Comparison of ENCODE assay signal across 6 cellular contexts in genomic region chr11:5337253-5337652, GRCh38. TPM values are rescaled to one million over a fixed set of nuclear protein-coding genes. Genes with fewer than 3 reads are reported as not detected.
"Had no signal": no experiment of that assay in that cellular context is flagged by ENCODE, and none has a peak within 500 bp of the region (broad histone marks: within the 10 kb centered on the region; RNA-seq: fewer than 3 reads in every experiment).

No MANE protein-coding gene starts in this region.

RNA-seq across cellular contexts. Expression of gene OR51B5, which starts 6.1 kb away (rescaled TPM):
- total RNA-seq: GM23248, H7, HT-29 had no signal
- polyA plus RNA-seq: GM23248, IgD-negative memory B cell had no signal

RNA-seq across cellular contexts. Expression of gene OR51B2, which starts 13.2 kb away (rescaled TPM):
- total RNA-seq: GM23248, H4, H7, HFFc6, HT-29 had no signal
- polyA plus RNA-seq: GM23248, IgD-negative memory B cell had no signal

RNA-seq across cellular contexts. Expression of gene OR51B6, which starts 14.1 kb away (rescaled TPM):
- total RNA-seq: GM23248, H4, H7, HFFc6, HT-29 had no signal
- polyA plus RNA-seq: GM23248, IgD-negative memory B cell had no signal

RNA-seq across cellular contexts. Expression of gene OR51B4, which starts 35.5 kb away (rescaled TPM):
- total RNA-seq: GM23248, H7, HFFc6, HT-29 had no signal
- polyA plus RNA-seq: GM23248, IgD-negative memory B cell had no signal

RNA-seq across cellular contexts. Expression of gene OR51M1, which starts 46.4 kb away (rescaled TPM):
- total RNA-seq: GM23248, H4, H7, HT-29 had no signal
- polyA plus RNA-seq: GM23248, IgD-negative memory B cell had no signal
